ENCODE assay signal across 1 cellular context in genomic region chr2:101120124-101120996, GRCh38.
TF ChIP-seq lines count a peak whose summit lies in the region.

No MANE protein-coding gene starts in this region.

TF ChIP-seq in GM23338, 12 proteins besides CTCF, POLR2A, EP300 and RAD21 (continued from another document):
- TF ChIP-seq ZNF462 (CRISPR knock-in tag; IDR thresholded peaks at IDR 0.05) = no peak
- no peak for TF ChIP-seq ZNF331 (CRISPR knock-in tag; IDR thresholded peaks at IDR 0.05; ENCODE audit: low read depth)
- TF ChIP-seq EZH2phosphoT487 (IDR thresholded peaks at IDR 0.05; ENCODE audit: unreplicated experiment) = no peak
- no peak for TF ChIP-seq EZH2 (IDR thresholded peaks at IDR 0.05; ENCODE audit: low read depth, unreplicated experiment)
- TF ChIP-seq REST (IDR thresholded peaks at IDR 0.05; ENCODE audit: unreplicated experiment) = no peak
